In the genomic region with DNA sequence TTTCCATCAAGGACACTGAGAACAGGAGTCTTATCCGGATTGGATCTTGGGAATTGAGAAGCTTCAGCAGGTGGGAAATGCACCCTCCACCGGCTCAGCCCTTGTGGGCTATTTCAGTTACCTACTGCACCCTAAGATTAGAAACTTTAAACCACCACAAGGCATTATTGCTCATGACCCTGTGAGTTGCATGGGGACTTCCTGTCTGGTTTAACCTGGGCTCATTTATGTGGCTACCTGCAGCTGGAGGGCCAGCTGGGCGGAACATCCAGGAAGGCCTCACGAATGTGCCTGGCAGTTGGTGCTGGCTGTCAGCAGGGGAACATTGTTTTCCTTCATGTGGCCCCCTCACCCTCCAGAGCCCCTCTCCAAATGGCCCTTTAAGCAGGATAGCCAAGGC, we compare ENCODE assay signal across 25 cellular contexts.
DNase-seq lines count a peak whose midpoint lies in the region; ATAC-seq and TF ChIP-seq lines count a peak whose summit lies in the region.
"Had no signal": no experiment of that assay in that cellular context is flagged by ENCODE, and none has a peak within 500 bp of the region (broad histone marks: within the 10 kb centered on the region; RNA-seq: fewer than 3 reads in every experiment).

No MANE protein-coding gene starts in this region.

- H3K9me3 ChIP-seq in Loucy (ENCODE audit: insufficient read depth, low read depth, low read length): no peaks in the 10 kb centered on the region
- no peaks in the 10 kb centered on the region for H3K9me3 ChIP-seq in CD8-positive, alpha-beta memory T cell (ENCODE audit: low read length)
- H3K9me3 ChIP-seq: SJSA1 had no signal

- H3K27ac ChIP-seq in CD8-positive, alpha-beta memory T cell (ENCODE audit: low read depth, low read length): no peak overlapping the region
- H3K27ac ChIP-seq: 22Rv1, SJSA1 had no signal

- POLR2A ChIA-PET in activated CD4-positive, alpha-beta memory T cell treated with anti-CD3 and anti-CD28 coated beads for 36 hours (lab: Charles Lee): no interaction called here
- POLR2A ChIA-PET in activated CD4-positive, alpha-beta memory T cell treated with anti-CD3 and anti-CD28 coated beads, Interleukin-2, amount 10 ng/mL, durations not matched to agents 7 days and 5 days (lab: Charles Lee): no interaction called here
- POLR2A ChIA-PET in activated CD8-positive, alpha-beta T cell treated with anti-CD3 and anti-CD28 coated beads, Interleukin-2, amount 10 ng/mL, durations not matched to agents 7 days and 5 days (lab: Charles Lee): no interaction called here
- POLR2A ChIA-PET in CD8-positive, alpha-beta memory T cell (lab: Charles Lee): no interaction called here

- no peaks in the 10 kb centered on the region; the same call in 1 of the 2 replicates for H3K36me3 ChIP-seq in Loucy (ENCODE audit: insufficient read depth, low read length)
- H3K36me3 ChIP-seq in CD8-positive, alpha-beta memory T cell (ENCODE audit: insufficient read depth, low read length): no peaks in the 10 kb centered on the region
- H3K36me3 ChIP-seq: SJSA1 had no signal

- H2AFZ ChIP-seq in Loucy (ENCODE audit: low read length): no peak overlapping the region

- no peaks in the 10 kb centered on the region for H3K36me3 Mint-ChIP-seq in activated CD4-positive, alpha-beta memory T cell treated with anti-CD3 and anti-CD28 coated beads for 36 hours
- H3K36me3 Mint-ChIP-seq in activated CD4-positive, alpha-beta memory T cell treated with anti-CD3 and anti-CD28 coated beads, Interleukin-2, amount 10 ng/mL, durations not matched to agents 7 days and 5 days (ENCODE audit: low read depth): no peaks in the 10 kb centered on the region
- H3K36me3 Mint-ChIP-seq in activated CD8-positive, alpha-beta T cell treated with anti-CD3 and anti-CD28 coated beads, Interleukin-2, amount 10 ng/mL, durations not matched to agents 7 days and 5 days (ENCODE audit: low read depth): no peaks in the 10 kb centered on the region
- peaks cover 0 to 5% (median 4%) of the 10 kb centered on the region in 3 donors for H3K36me3 Mint-ChIP-seq in CD8-positive, alpha-beta memory T cell
- H3K36me3 Mint-ChIP-seq: CD4-positive, alpha-beta memory T cell had no signal

- peak overlapping the region; percentile 42 for H3K4me3 ChIP-seq in Loucy (ENCODE audit: low read length, poor library complexity, severe bottlenecking)
- no peak overlapping the region for H3K4me3 ChIP-seq in CD8-positive, alpha-beta memory T cell (ENCODE audit: low read length)
- H3K4me3 ChIP-seq: SJSA1 had no signal

- peak overlapping the region; percentile 68 for H3K4me2 ChIP-seq in Loucy (ENCODE audit: low read depth, low read length, poor library complexity, severe bottlenecking)

- peak; percentile 11 for DNase-seq in activated CD4-positive, alpha-beta memory T cell treated with anti-CD3 and anti-CD28 coated beads for 36 hours
- no peak for DNase-seq in activated CD4-positive, alpha-beta memory T cell treated with anti-CD3 and anti-CD28 coated beads, Interleukin-2, amount 10 ng/mL, durations not matched to agents 7 days and 5 days
- peak; percentile 28 for DNase-seq in activated CD8-positive, alpha-beta T cell treated with anti-CD3 and anti-CD28 coated beads, Interleukin-2, amount 10 ng/mL, durations not matched to agents 7 days and 5 days
- DNase-seq in CD8-positive, alpha-beta memory T cell: no peak
- no peak for DNase-seq in CD1c-positive myeloid dendritic cell (ENCODE audit: extremely low spot score)
- DNase-seq in cerebellum (ENCODE audit: low spot score): no peak
- DNase-seq: ACHN; CD4-positive, alpha-beta memory T cell; DMS 273 treated with DMSO at 0.1 percent for 48 hours; KG1; NCI-H1092; NCI-H1436; NCI-H187; NCI-H2081 treated with DMSO at 0.1 percent for 48 hours; NCI-H2171; NCI-H345; NCI-H510A treated with DMSO at 0.1 percent for 48 hours; NCI-H748 treated with DMSO at 0.1 percent for 48 hours; Right ventricle myocardium superior; RPMI8226 had no signal

- peak overlapping the region; percentile 60 for H3K9ac ChIP-seq in Loucy (ENCODE audit: low read depth, low read length, poor library complexity, severe bottlenecking)

- no peaks in the 10 kb centered on the region for H3F3A ChIP-seq in Loucy (ENCODE audit: low read depth)

- H3K4me1 ChIP-seq in Loucy (ENCODE audit: insufficient read depth, low read length, poor library complexity, severe bottlenecking): peaks cover 76% of the 10 kb centered on the region
- H3K4me1 ChIP-seq in CD8-positive, alpha-beta memory T cell (ENCODE audit: insufficient read depth, low read length): peaks cover 15% of the 10 kb centered on the region
- H3K4me1 ChIP-seq: SJSA1 had no signal

- no peak overlapping the region for H3K4me3 Mint-ChIP-seq in activated CD4-positive, alpha-beta memory T cell treated with anti-CD3 and anti-CD28 coated beads for 36 hours
- H3K4me3 Mint-ChIP-seq in activated CD4-positive, alpha-beta memory T cell treated with anti-CD3 and anti-CD28 coated beads, Interleukin-2, amount 10 ng/mL, durations not matched to agents 7 days and 5 days: no peak overlapping the region
- H3K4me3 Mint-ChIP-seq in activated CD8-positive, alpha-beta T cell treated with anti-CD3 and anti-CD28 coated beads, Interleukin-2, amount 10 ng/mL, durations not matched to agents 7 days and 5 days: no peak overlapping the region
- no peak overlapping the region for H3K4me3 Mint-ChIP-seq in CD8-positive, alpha-beta memory T cell

- no peak for ATAC-seq in activated CD8-positive, alpha-beta T cell treated with anti-CD3 and anti-CD28 coated beads, Interleukin-2, amount 10 ng/mL, durations not matched to agents 7 days and 5 days
- no peak for ATAC-seq in GM19397 (IDR thresholded peaks at IDR 0.05; ENCODE audit: unreplicated experiment)
- ATAC-seq: HCT116 had no signal

- no peaks in the 10 kb centered on the region for H3K9me2 ChIP-seq in Loucy (replicated peaks; ENCODE audit: low read depth, low read length)

- CTCF ChIA-PET in activated CD4-positive, alpha-beta memory T cell treated with anti-CD3 and anti-CD28 coated beads for 36 hours (lab: Charles Lee): interaction anchor here (1.3 kb wide), 1 partner anchor 76 kb away, joined by 5 read pairs; no protein-coding TSS in a partner anchor
- CTCF ChIA-PET in activated CD4-positive, alpha-beta memory T cell treated with anti-CD3 and anti-CD28 coated beads, Interleukin-2, amount 10 ng/mL, durations not matched to agents 7 days and 5 days (lab: Charles Lee): no interaction called here
- CTCF ChIA-PET in activated CD8-positive, alpha-beta T cell treated with anti-CD3 and anti-CD28 coated beads, Interleukin-2, amount 10 ng/mL, durations not matched to agents 7 days and 5 days (lab: Charles Lee): no interaction called here
- CTCF ChIA-PET in CD8-positive, alpha-beta memory T cell (lab: Charles Lee): no interaction called here

- no peaks in the 10 kb centered on the region for H3K27me3 ChIP-seq in Loucy (ENCODE audit: insufficient read depth, low read length, poor library complexity, severe bottlenecking)
- H3K27me3 ChIP-seq in CD8-positive, alpha-beta memory T cell (ENCODE audit: insufficient read depth, low read length, poor library complexity, severe bottlenecking): no peaks in the 10 kb centered on the region
- H3K27me3 ChIP-seq: SJSA1 had no signal

- peaks cover 5% of the 10 kb centered on the region; the same call in 1 of the 2 replicates for H3K79me2 ChIP-seq in Loucy (ENCODE audit: insufficient read depth, low read length)

- no peaks in the 10 kb centered on the region for H3K27me3 Mint-ChIP-seq in activated CD4-positive, alpha-beta memory T cell treated with anti-CD3 and anti-CD28 coated beads for 36 hours
- H3K27me3 Mint-ChIP-seq in activated CD4-positive, alpha-beta memory T cell treated with anti-CD3 and anti-CD28 coated beads, Interleukin-2, amount 10 ng/mL, durations not matched to agents 7 days and 5 days: no peaks in the 10 kb centered on the region
- no peaks in the 10 kb centered on the region for H3K27me3 Mint-ChIP-seq in activated CD8-positive, alpha-beta T cell treated with anti-CD3 and anti-CD28 coated beads, Interleukin-2, amount 10 ng/mL, durations not matched to agents 7 days and 5 days (ENCODE audit: low read depth)
- peaks cover 3 to 6% of the 10 kb centered on the region in 2 donors for H3K27me3 Mint-ChIP-seq in CD8-positive, alpha-beta memory T cell
- H3K27me3 Mint-ChIP-seq: CD4-positive, alpha-beta memory T cell had no signal

- no peak for TF ChIP-seq CTCF in Loucy (conservative IDR thresholded peaks at IDR 0.05; ENCODE audit: low read length)

- H3K4me1 Mint-ChIP-seq in activated CD4-positive, alpha-beta memory T cell treated with anti-CD3 and anti-CD28 coated beads for 36 hours (ENCODE audit: low read depth): peaks cover 41% of the 10 kb centered on the region
- peaks cover 30% of the 10 kb centered on the region for H3K4me1 Mint-ChIP-seq in activated CD4-positive, alpha-beta memory T cell treated with anti-CD3 and anti-CD28 coated beads, Interleukin-2, amount 10 ng/mL, durations not matched to agents 7 days and 5 days
- peaks cover 42% of the 10 kb centered on the region for H3K4me1 Mint-ChIP-seq in activated CD8-positive, alpha-beta T cell treated with anti-CD3 and anti-CD28 coated beads, Interleukin-2, amount 10 ng/mL, durations not matched to agents 7 days and 5 days (ENCODE audit: low read depth)
- peaks cover 27 to 41% (median 29%) of the 10 kb centered on the region in 3 donors for H3K4me1 Mint-ChIP-seq in CD8-positive, alpha-beta memory T cell

- H3K9me3 Mint-ChIP-seq in activated CD4-positive, alpha-beta memory T cell treated with anti-CD3 and anti-CD28 coated beads for 36 hours: no peaks in the 10 kb centered on the region
- H3K9me3 Mint-ChIP-seq in activated CD4-positive, alpha-beta memory T cell treated with anti-CD3 and anti-CD28 coated beads, Interleukin-2, amount 10 ng/mL, durations not matched to agents 7 days and 5 days: no peaks in the 10 kb centered on the region
- H3K9me3 Mint-ChIP-seq in activated CD8-positive, alpha-beta T cell treated with anti-CD3 and anti-CD28 coated beads, Interleukin-2, amount 10 ng/mL, durations not matched to agents 7 days and 5 days (ENCODE audit: insufficient read depth): no peaks in the 10 kb centered on the region
- no peaks in the 10 kb centered on the region for H3K9me3 Mint-ChIP-seq in CD8-positive, alpha-beta memory T cell

- intact Hi-C loops in activated CD4-positive, alpha-beta memory T cell treated with anti-CD3 and anti-CD28 coated beads for 36 hours (cut with micrococcal nuclease): loop anchor here (10.0 kb wide), 4 partner anchors 47 to 507 kb away; a partner anchor contains a TSS

- H3K27ac Mint-ChIP-seq in activated CD4-positive, alpha-beta memory T cell treated with anti-CD3 and anti-CD28 coated beads for 36 hours: no peak overlapping the region
- H3K27ac Mint-ChIP-seq in activated CD4-positive, alpha-beta memory T cell treated with anti-CD3 and anti-CD28 coated beads, Interleukin-2, amount 10 ng/mL, durations not matched to agents 7 days and 5 days: no peak overlapping the region
- H3K27ac Mint-ChIP-seq in activated CD8-positive, alpha-beta T cell treated with anti-CD3 and anti-CD28 coated beads, Interleukin-2, amount 10 ng/mL, durations not matched to agents 7 days and 5 days: no peak overlapping the region
- no peak overlapping the region for H3K27ac Mint-ChIP-seq in CD8-positive, alpha-beta memory T cell

- H4K20me1 ChIP-seq in Loucy (ENCODE audit: insufficient read depth, low read length, poor library complexity, severe bottlenecking): no peaks in the 10 kb centered on the region

Comparison
In these comparisons a context has a peak if more than half of its experiments do, and no peak if none do; other contexts are left out.
1. DNase-seq: peak in activated CD4-positive, alpha-beta memory T cell treated with anti-CD3 and anti-CD28 coated beads for 36 hours (single experiment) and activated CD8-positive, alpha-beta T cell treated with anti-CD3 and anti-CD28 coated beads, Interleukin-2, amount 10 ng/mL, durations not matched to agents 7 days and 5 days (single experiment); none in activated CD4-positive, alpha-beta memory T cell treated with anti-CD3 and anti-CD28 coated beads, Interleukin-2, amount 10 ng/mL, durations not matched to agents 7 days and 5 days (single experiment), CD8-positive, alpha-beta memory T cell (0 of 5), CD1c-positive myeloid dendritic cell (single experiment) and cerebellum (single experiment).